In the genomic region with DNA sequence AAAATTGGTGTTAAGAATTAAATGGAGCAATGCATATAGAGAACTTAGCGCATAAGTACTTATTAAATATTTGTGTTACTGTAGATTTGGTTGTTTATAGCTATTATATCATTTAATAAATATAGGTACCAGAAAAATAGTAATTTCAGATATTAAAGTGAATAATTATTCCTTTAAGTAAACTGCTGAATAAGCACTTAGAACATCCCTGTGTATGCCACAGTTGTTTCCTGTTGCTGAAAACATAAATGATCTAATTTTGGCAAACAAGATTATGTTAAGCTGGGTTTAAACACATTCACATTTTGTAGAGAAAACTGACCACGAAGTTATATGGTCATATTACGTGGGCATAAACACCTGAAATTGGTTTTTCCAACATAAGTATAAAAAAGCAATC, we compare ENCODE assay signal across 8 cellular contexts.
"Had no signal": no experiment of that assay in that cellular context is flagged by ENCODE, and none has a peak within 500 bp of the region (broad histone marks: within the 10 kb centered on the region; RNA-seq: fewer than 3 reads in every experiment).

No MANE protein-coding gene starts in this region.

- H3K4me1 ChIP-seq: HAP-1 had no signal

- H2AFZ ChIP-seq: GM23248 had no signal

- H3K4me3 ChIP-seq: GM23248, HAP-1 had no signal

- H3K27ac ChIP-seq: GM23248, HL-60 had no signal

- H3K9me3 ChIP-seq: HAP-1 had no signal

- H3K9ac ChIP-seq: GM23248 had no signal

- DNase-seq: GM23248, GOT3, H7, HFFc6, KG1 had no signal

- ATAC-seq: HCT116 had no signal

- H3K36me3 ChIP-seq: HAP-1 had no signal
